ENCODE assay signal across 9 cellular contexts in genomic region chr5:31638286-31638685, GRCh38. TPM values are rescaled to one million over a fixed set of nuclear protein-coding genes. Genes with fewer than 3 reads are reported as not detected.
DNase-seq lines count a peak whose midpoint lies in the region; ATAC-seq, FAIRE-seq and TF ChIP-seq lines count a peak whose summit lies in the region.
"Had no signal": no experiment of that assay in that cellular context is flagged by ENCODE, and none has a peak within 500 bp of the region (broad histone marks: within the 10 kb centered on the region; RNA-seq: fewer than 3 reads in every experiment).

No MANE protein-coding gene starts in this region.

- H3K27me3 ChIP-seq in DOHH2 (ENCODE audit: control insufficient read depth, low read length) (peaks cover 50% of the 10 kb centered on the region), small intestine (ENCODE audit: control insufficient read depth in 2 of 2, insufficient read depth in 2 of 2, low read length in 2 of 2) (peaks cover 0 to 6% of the 10 kb centered on the region in 2 donors)

- H3K27ac Mint-ChIP-seq in stimulated activated effector memory CD8-positive, alpha-beta T cell treated with anti-CD3 and anti-CD28 coated beads, Interleukin-12 subunit alpha, Interleukin-12 subunit beta, amount 100 ng/mL, for 72 hours = peak overlapping the region; percentile 87

- H3K9me2 ChIP-seq in DOHH2 (replicated peaks; ENCODE audit: control insufficient read depth, low read length) = no peaks in the 10 kb centered on the region

- no peak for FAIRE-seq in small intestine (lab: Jason Lieb, UNC)

- peaks cover 6% of the 10 kb centered on the region; the same call in 1 of the 2 replicates for H3K4me1 ChIP-seq in DOHH2 (ENCODE audit: control insufficient read depth, low read length)
- H3K4me1 ChIP-seq in small intestine (ENCODE audit: control insufficient read depth in 2 of 2, insufficient read depth in 1 of 2, low read depth in 1 of 2, low read length in 1 of 2) = no peaks in the 10 kb centered on the region

- H4K20me1 ChIP-seq in DOHH2 (ENCODE audit: control insufficient read depth, insufficient read depth, low read depth, low read length) = no peaks in the 10 kb centered on the region

- no peak overlapping the region for H3K27ac ChIP-seq in DOHH2 (ENCODE audit: low read depth, low read length)
- no peak overlapping the region for H3K27ac ChIP-seq in small intestine (ENCODE audit: low read depth in 1 of 2, low read length in 1 of 2)

- peaks cover 8% of the 10 kb centered on the region for H3K4me1 Mint-ChIP-seq in stimulated activated effector memory CD8-positive, alpha-beta T cell treated with anti-CD3 and anti-CD28 coated beads, Interleukin-12 subunit alpha, Interleukin-12 subunit beta, amount 100 ng/mL, for 72 hours

- H3K4me3 Mint-ChIP-seq in stimulated activated effector memory CD8-positive, alpha-beta T cell treated with anti-CD3 and anti-CD28 coated beads, Interleukin-12 subunit alpha, Interleukin-12 subunit beta, amount 100 ng/mL, for 72 hours = peak overlapping the region; percentile 73

- no peaks in the 10 kb centered on the region for H3K9me3 ChIP-seq in DOHH2 (ENCODE audit: control insufficient read depth, insufficient read depth, low read length)
- H3K9me3 ChIP-seq in small intestine (ENCODE audit: control insufficient read depth, low read depth) = no peaks in the 10 kb centered on the region

- H3K4me3 ChIP-seq in DOHH2 (ENCODE audit: low read length) (peak overlapping the region; percentile 70), WI38 (ENCODE audit: low read depth, low read length) (peak overlapping the region; percentile 64), small intestine (ENCODE audit: low read depth in 1 of 2, low read length in 2 of 2) (peak overlapping the region in 1 of 2 donors; percentile 41)

- ATAC-seq in HG02588 (IDR thresholded peaks at IDR 0.05; ENCODE audit: unreplicated experiment) (peak; percentile 12), left ventricle myocardium superior (no peak)
- no peak for ATAC-seq in stimulated activated effector memory CD8-positive, alpha-beta T cell treated with anti-CD3 and anti-CD28 coated beads, Interleukin-12 subunit alpha, Interleukin-12 subunit beta, amount 100 ng/mL, for 72 hours

- DNase-seq in left ventricle myocardium superior = peak; percentile 72
- no peak for DNase-seq in stimulated activated effector memory CD8-positive, alpha-beta T cell treated with anti-CD3 and anti-CD28 coated beads, Interleukin-12 subunit alpha, Interleukin-12 subunit beta, amount 100 ng/mL, for 72 hours (ENCODE audit: low spot score in 2 of 2)
- DNase-seq in MV-4-11 (lab: John Stamatoyannopoulos, UW) = no peak
- DNase-seq in small intestine = no peak
- DNase-seq in T-helper 9 cell = no peak

- H3K4me2 ChIP-seq in DOHH2 (ENCODE audit: low read length) = peak overlapping the region; percentile 66

- intact Hi-C loops in left ventricle myocardium superior (cut with micrococcal nuclease) = no loop called here

- no peaks in the 10 kb centered on the region for H3K79me2 ChIP-seq in DOHH2 (ENCODE audit: control insufficient read depth, low read length)

- H3K9me3 Mint-ChIP-seq in stimulated activated effector memory CD8-positive, alpha-beta T cell treated with anti-CD3 and anti-CD28 coated beads, Interleukin-12 subunit alpha, Interleukin-12 subunit beta, amount 100 ng/mL, for 72 hours = no peaks in the 10 kb centered on the region

- H3K36me3 ChIP-seq in DOHH2 (ENCODE audit: control insufficient read depth, low read length) (no peaks in the 10 kb centered on the region), small intestine (ENCODE audit: control insufficient read depth in 2 of 2, insufficient read depth in 2 of 2, low read length in 2 of 2) (no peaks in the 10 kb centered on the region)

- TF ChIP-seq CTCF in DOHH2 (IDR thresholded peaks at IDR 0.05; ENCODE audit: low read depth, low read length, poor library complexity, severe bottlenecking) = no peak
- TF ChIP-seq CTCF in WI38 (IDR thresholded peaks at IDR 0.05; ENCODE audit: low read depth, low read length) = no peak

- no peaks in the 10 kb centered on the region for H3F3A ChIP-seq in DOHH2 (ENCODE audit: control insufficient read depth, insufficient read depth)

- H3K36me3 Mint-ChIP-seq in stimulated activated effector memory CD8-positive, alpha-beta T cell treated with anti-CD3 and anti-CD28 coated beads, Interleukin-12 subunit alpha, Interleukin-12 subunit beta, amount 100 ng/mL, for 72 hours = no peaks in the 10 kb centered on the region

- WGBS in small intestine, 3 donors = 23 to 26% (median 24%) methylated on average over 9 of the region's 9 CpGs

RNA-seq across cellular contexts. Expression of gene PDZD2, which starts 0.6 kb away (rescaled TPM):
- total RNA-seq in left ventricle myocardium superior = 80.1 TPM
- 1 to 10 TPM in 2 of 3 donors, not detected in 1; 1.4 to 3.9 TPM for polyA plus RNA-seq in small intestine
- total RNA-seq: myocyte had no signal
